Comparison of ENCODE assay signal across 15 cellular contexts in genomic region chr1:160996195-160996594, GRCh38. TPM values are rescaled to one million over a fixed set of nuclear protein-coding genes. Genes with fewer than 3 reads are reported as not detected.
A peak's percentile ranks its signal among the peaks of the same experiment; 100 is the strongest.
DNase-seq lines count a peak whose midpoint lies in the region; ATAC-seq and TF ChIP-seq lines count a peak whose summit lies in the region.
"Had no signal": no experiment of that assay in that cellular context is flagged by ENCODE, and none has a peak within 500 bp of the region (broad histone marks: within the 10 kb centered on the region; RNA-seq: fewer than 3 reads in every experiment).

No MANE protein-coding gene starts in this region.

- no peak for TF ChIP-seq RAD21 in Ishikawa (IDR thresholded peaks at IDR 0.05; ENCODE audit: low read depth)

- TF ChIP-seq CTCF in AG10803 (conservative IDR thresholded peaks at IDR 0.05; ENCODE audit: low read length), result no peak
- TF ChIP-seq CTCF in astrocyte of the spinal cord (IDR thresholded peaks at IDR 0.05; ENCODE audit: low read depth, low read length), result no peak

- intact Hi-C loops in left colon (cut with DNase I, micrococcal nuclease) (no loop called here), head of caudate nucleus (cut with DNase I) (loop anchor here (5.0 kb wide), 1 partner anchor 101 kb away; the partner anchor contains the start of gene KLHDC9)

- in situ Hi-C loops in astrocyte of the spinal cord (cut with HindIII; ENCODE audit: low sequenced_read_pairs), result no loop called here

- peak; percentile 34; the same call in 1 of the 2 replicates for TF ChIP-seq EP300 in Ishikawa (IDR thresholded peaks at IDR 0.05; ENCODE audit: borderline replicate concordance)

- no peak overlapping the region for H3K4me3 ChIP-seq in AG10803 (ENCODE audit: low read length)
- H3K4me3 ChIP-seq in astrocyte of the spinal cord (ENCODE audit: low read depth, low read length), result no peak overlapping the region
- H3K4me3 ChIP-seq: uterus had no signal

- DNase-seq in AG10803 (ENCODE audit: low read depth) (peak; percentile 40), astrocyte of the spinal cord (ENCODE audit: low read depth, low spot score) (peak; percentile 25), left colon (no peak), head of caudate nucleus (no peak), middle frontal gyrus (ENCODE audit: extremely low spot score, low spot score) (no peak)
- DNase-seq: GDM1; naive thymus-derived CD4-positive, alpha-beta T cell; NCI-H1436; NK-92 treated with Interleukin-12 subunit alpha and Interleukin-12 subunit beta, amount 100 ng/mL, for 24 hours; uterus had no signal

- peak; percentile 70 for ATAC-seq in left colon
- no peak for ATAC-seq in GM19455 (IDR thresholded peaks at IDR 0.05; ENCODE audit: unreplicated experiment)
- ATAC-seq in GM21526 (IDR thresholded peaks at IDR 0.05; ENCODE audit: low FRiP score, unreplicated experiment), result no peak
- ATAC-seq: naive thymus-derived CD4-positive, alpha-beta T cell; sciatic nerve had no signal

TF ChIP-seq in Ishikawa, 13 proteins besides CTCF, POLR2A, EP300 and RAD21:
- TF ChIP-seq FOXM1 (IDR thresholded peaks at IDR 0.05; ENCODE audit: borderline replicate concordance, low read depth) (no peak), EGR1 (IDR thresholded peaks at IDR 0.05) (no peak), REST (IDR thresholded peaks at IDR 0.05; ENCODE audit: low read depth) (no peak), TCF12 (IDR thresholded peaks at IDR 0.05; ENCODE audit: low read depth) (0 out of 2 replicates have a peak, but pooled peaks have one; percentile 29), USF1 (IDR thresholded peaks at IDR 0.05) (no peak), MAX (IDR thresholded peaks at IDR 0.05) (no peak), TAF1 (IDR thresholded peaks at IDR 0.05; ENCODE audit: low read depth) (no peak), ZBTB7A (IDR thresholded peaks at IDR 0.05; ENCODE audit: low read depth) (no peak), NFIC (IDR thresholded peaks at IDR 0.05) (no peak), CREB1 (IDR thresholded peaks at IDR 0.05; ENCODE audit: low read depth) (no peak), CEBPB (IDR thresholded peaks at IDR 0.05) (no peak), TEAD4 (IDR thresholded peaks at IDR 0.05) (peak; percentile 48), YY1 (IDR thresholded peaks at IDR 0.05; ENCODE audit: low read depth) (no peak)
TF ChIP-seq in Ishikawa: peak in this region for 2.

RNA-seq across cellular contexts. Expression of gene F11R, which starts 24.8 kb away (rescaled TPM):
- total RNA-seq in left colon, result 100 to 1,000 TPM; 145 to 202 TPM

RNA-seq across cellular contexts. Expression of gene ITLN2, which starts 41.6 kb away (rescaled TPM):
- not detected for total RNA-seq in left colon
- total RNA-seq: naive thymus-derived CD4-positive, alpha-beta T cell; sciatic nerve; T-helper 2 cell treated with Interferon-gamma antibody and Interleukin-4, amounts not matched to agents 100 ng/mL and 5 ng/mL, for 36 hours; uterus had no signal

RNA-seq across cellular contexts. Expression of gene TSTD1, which starts 42.6 kb away (rescaled TPM):
- 100 to 1,000 TPM in 1 of 2 donors, 10 to 100 TPM in 1; 92.1 to 120 TPM for total RNA-seq in left colon

RNA-seq across cellular contexts. Expression of gene USF1, which starts 49.6 kb away (rescaled TPM):
- 10 to 100 TPM; 67.4 to 72.4 TPM for total RNA-seq in left colon

Comparison
In these comparisons a context has a peak if more than half of its experiments do, and no peak if none do; other contexts are left out.
1. DNase-seq: peak in AG10803 (single experiment) and astrocyte of the spinal cord (single experiment); none in left colon (0 of 2), head of caudate nucleus (0 of 42) and middle frontal gyrus (single experiment).